ENCODE assay signal across 25 cellular contexts in genomic region chr21:44000360-44000759, GRCh38. TPM values are rescaled to one million over a fixed set of nuclear protein-coding genes. Genes with fewer than 3 reads are reported as not detected.
DNase-seq lines count a peak whose midpoint lies in the region; ATAC-seq and TF ChIP-seq lines count a peak whose summit lies in the region.
"Had no signal": no experiment of that assay in that cellular context is flagged by ENCODE, and none has a peak within 500 bp of the region (broad histone marks: within the 10 kb centered on the region; RNA-seq: fewer than 3 reads in every experiment).

No MANE protein-coding gene starts in this region.

- no peaks in the 10 kb centered on the region for H3K36me3 ChIP-seq in left ventricle myocardium inferior
- no peaks in the 10 kb centered on the region for H3K36me3 ChIP-seq in neuronal stem cell (replicated peaks in 1 of 2; ENCODE audit: control insufficient read depth in 2 of 2, insufficient read depth in 2 of 2, low read length in 2 of 2)
- H3K36me3 ChIP-seq: adrenal gland, breast epithelium, ovary, tibial artery had no signal

- H2BK5ac ChIP-seq in neuronal stem cell (ENCODE audit: low read length) = no peak overlapping the region

- H3K4ac ChIP-seq in neuronal stem cell (ENCODE audit: low read length) = no peak overlapping the region

- WGBS in neuronal stem cell (ENCODE audit: extremely low coverage in 2 of 2, insufficient read length in 2 of 2, insufficient replicate concordance in 1 of 2), 2 donors = no CpG with 5 or more reads among the region's 7 CpGs

- no peak overlapping the region for H4K91ac ChIP-seq in neuronal stem cell (ENCODE audit: low read depth, low read length, poor library complexity)

- no peak overlapping the region for H3K27ac Mint-ChIP-seq in activated naive CD4-positive, alpha-beta T cell treated with anti-CD3 and anti-CD28 coated beads for 36 hours
- no peak overlapping the region for H3K27ac Mint-ChIP-seq in CD4-positive, alpha-beta T cell
- H3K27ac Mint-ChIP-seq: dendritic cell treated with granulocyte-macrophage colony-stimulating factor and Interleukin-4, amounts not matched to agents 40 ng/mL and 50 ng/mL, for 4 days; naive thymus-derived CD8-positive, alpha-beta T cell had no signal

- H3K4me3 ChIP-seq in left ventricle myocardium inferior (no peak overlapping the region), neuronal stem cell (ENCODE audit: low read length in 2 of 2) (no peak overlapping the region)
- H3K4me3 ChIP-seq: adrenal gland, breast epithelium, ovary, PC-9, tibial artery had no signal

- H3K4me1 Mint-ChIP-seq in activated naive CD4-positive, alpha-beta T cell treated with anti-CD3 and anti-CD28 coated beads for 36 hours (ENCODE audit: low read depth) = no peaks in the 10 kb centered on the region
- H3K4me1 Mint-ChIP-seq in CD4-positive, alpha-beta T cell (ENCODE audit: low read depth) = no peaks in the 10 kb centered on the region
- H3K4me1 Mint-ChIP-seq: naive thymus-derived CD8-positive, alpha-beta T cell had no signal

- no peak overlapping the region for H2AK5ac ChIP-seq in neuronal stem cell (ENCODE audit: low read depth, low read length)

- H3K4me2 ChIP-seq in neuronal stem cell (ENCODE audit: insufficient read depth, low read length, poor library complexity, severe bottlenecking) = no peak overlapping the region
- H3K4me2 ChIP-seq: KMS-11, PC-9 had no signal

- H3K9me3 Mint-ChIP-seq in activated naive CD4-positive, alpha-beta T cell treated with anti-CD3 and anti-CD28 coated beads for 36 hours = no peaks in the 10 kb centered on the region
- no peaks in the 10 kb centered on the region for H3K9me3 Mint-ChIP-seq in CD4-positive, alpha-beta T cell
- H3K9me3 Mint-ChIP-seq: dendritic cell treated with granulocyte-macrophage colony-stimulating factor and Interleukin-4, amounts not matched to agents 40 ng/mL and 50 ng/mL, for 4 days; naive thymus-derived CD8-positive, alpha-beta T cell had no signal

- TF ChIP-seq CTCF in left ventricle myocardium inferior (IDR thresholded peaks at IDR 0.05; ENCODE audit: borderline replicate concordance) = no peak
- no peak for TF ChIP-seq CTCF in CD4-positive, alpha-beta T cell (IDR thresholded peaks at IDR 0.05)

- no peaks in the 10 kb centered on the region for H3K27me3 Mint-ChIP-seq in activated naive CD4-positive, alpha-beta T cell treated with anti-CD3 and anti-CD28 coated beads for 36 hours (ENCODE audit: low read depth)
- H3K27me3 Mint-ChIP-seq in CD4-positive, alpha-beta T cell = no peaks in the 10 kb centered on the region

- H3K4me3 Mint-ChIP-seq in activated naive CD4-positive, alpha-beta T cell treated with anti-CD3 and anti-CD28 coated beads for 36 hours = no peak overlapping the region
- no peak overlapping the region for H3K4me3 Mint-ChIP-seq in CD4-positive, alpha-beta T cell
- H3K4me3 Mint-ChIP-seq: dendritic cell treated with granulocyte-macrophage colony-stimulating factor and Interleukin-4, amounts not matched to agents 40 ng/mL and 50 ng/mL, for 4 days; naive thymus-derived CD8-positive, alpha-beta T cell had no signal

- no peaks in the 10 kb centered on the region for H3K4me1 ChIP-seq in left ventricle myocardium inferior
- H3K4me1 ChIP-seq in neuronal stem cell (ENCODE audit: control insufficient read depth in 2 of 2, insufficient read depth in 1 of 2, low read depth in 1 of 2, low read length in 2 of 2) = peaks cover 0 to 2% of the 10 kb centered on the region in 2 donors
- H3K4me1 ChIP-seq: adrenal gland, breast epithelium had no signal

- H2BK12ac ChIP-seq in neuronal stem cell (ENCODE audit: low read length) = no peak overlapping the region

- peak overlapping the region; percentile 48 for H2AFZ ChIP-seq in neuronal stem cell (ENCODE audit: low read length)
- H2AFZ ChIP-seq: PC-9 had no signal

- no peak overlapping the region for H2BK120ac ChIP-seq in neuronal stem cell (ENCODE audit: low read depth, low read length)

- no peak overlapping the region for H3K27ac ChIP-seq in left ventricle myocardium inferior (replicated peaks)
- H3K27ac ChIP-seq in neuronal stem cell (replicated peaks; ENCODE audit: low read length) = no peak overlapping the region
- no peak overlapping the region for H3K27ac ChIP-seq in CD4-positive, alpha-beta T cell (ENCODE audit: low read depth, low read length)
- H3K27ac ChIP-seq: adrenal gland, breast epithelium, KMS-11, ovary, PC-9, tibial artery had no signal

- H3K9ac ChIP-seq in neuronal stem cell (ENCODE audit: low read depth, low read length, poor library complexity) = no peak overlapping the region
- H3K9ac ChIP-seq: KMS-11 had no signal

- H3K27me3 ChIP-seq in left ventricle myocardium inferior (ENCODE audit: low read depth) (no peaks in the 10 kb centered on the region), neuronal stem cell (ENCODE audit: control insufficient read depth in 3 of 3, insufficient read depth in 3 of 3, low read depth in 1 of 3, low read length in 3 of 3) (peaks cover 0 to 2% (median 2%) of the 10 kb centered on the region in 3 experiments)
- no peaks in the 10 kb centered on the region for H3K27me3 ChIP-seq in CD4-positive, alpha-beta T cell (ENCODE audit: control insufficient read depth, insufficient read depth, low read length)
- H3K27me3 ChIP-seq: adrenal gland, breast epithelium, ovary had no signal

- ATAC-seq in Right ventricle myocardium superior (ENCODE audit: poor library complexity) (no peak), GM21723 (IDR thresholded peaks at IDR 0.05; ENCODE audit: unreplicated experiment) (no peak)
- no peak for ATAC-seq in CD4-positive, alpha-beta T cell (ENCODE audit: poor library complexity)
- ATAC-seq: naive thymus-derived CD8-positive, alpha-beta T cell; stimulated activated naive CD8-positive, alpha-beta T cell treated with anti-CD3 and anti-CD28 coated beads, Interleukin-15, Interleukin-2, amounts not matched to agents 100 U/mL and 50 U/mL, for 24 hours had no signal

- H3K9me3 ChIP-seq in left ventricle myocardium inferior (replicated peaks) = no peaks in the 10 kb centered on the region
- peaks cover 0 to 2% of the 10 kb centered on the region in 2 donors for H3K9me3 ChIP-seq in neuronal stem cell (replicated peaks in 1 of 2; ENCODE audit: control insufficient read depth in 2 of 2, insufficient read depth in 1 of 2, low read depth in 1 of 2, low read length in 2 of 2)
- H3K9me3 ChIP-seq in CD4-positive, alpha-beta T cell (ENCODE audit: control insufficient read depth, low read length) = no peaks in the 10 kb centered on the region
- H3K9me3 ChIP-seq: adrenal gland, breast epithelium, ovary, tibial artery had no signal

- DNase-seq in Right ventricle myocardium superior (peak; percentile 39), left ventricle myocardium inferior (no peak), head of caudate nucleus (peak; percentile 66 to 94 (median 87)), neuronal stem cell (ENCODE audit: low spot score) (no peak), NCI-H1694 (lab: John Stamatoyannopoulos, UW) (no peak)
- no peak for DNase-seq in activated naive CD4-positive, alpha-beta T cell treated with anti-CD3 and anti-CD28 coated beads for 36 hours
- no peak for DNase-seq in CD4-positive, alpha-beta T cell
- DNase-seq: 8988T; activated CD4-positive, CD25-positive, alpha-beta regulatory T cell treated with anti-CD3 and anti-CD28 coated beads, Interleukin-2, amount 50 U/mL, for 72 hours; adrenal gland; DMS79; naive thymus-derived CD8-positive, alpha-beta T cell; NCI-H1436; NCI-H524 treated with DMSO at 0.1 percent for 48 hours; NK-92 treated with Interleukin-12 subunit alpha and Interleukin-12 subunit beta, amount 100 ng/mL, for 24 hours; PC-9; SIG-M5; stimulated activated naive CD8-positive, alpha-beta T cell treated with anti-CD3 and anti-CD28 coated beads, Interleukin-15, Interleukin-2, amounts not matched to agents 100 U/mL and 50 U/mL, for 24 hours; SW 1271; tibial artery had no signal

- intact Hi-C loops in Right ventricle myocardium superior (cut with DNase I) = no loop called here
- intact Hi-C loops in left ventricle myocardium inferior (cut with micrococcal nuclease) = no loop called here
- intact Hi-C loops in head of caudate nucleus (cut with DNase I) = no loop called here
- intact Hi-C loops in activated naive CD4-positive, alpha-beta T cell treated with anti-CD3 and anti-CD28 coated beads for 36 hours (cut with micrococcal nuclease) = no loop called here
- intact Hi-C loops in CD4-positive, alpha-beta T cell (cut with DNase I, micrococcal nuclease) = no loop called here

- no peak overlapping the region for H3K23ac ChIP-seq in neuronal stem cell (ENCODE audit: low read depth, low read length, poor library complexity)

- H2BK15ac ChIP-seq in neuronal stem cell (ENCODE audit: low read length) = no peak overlapping the region

- no peak overlapping the region for H3K18ac ChIP-seq in neuronal stem cell (ENCODE audit: low read length)

- H4K8ac ChIP-seq in neuronal stem cell (ENCODE audit: low read depth, low read length) = no peak overlapping the region

- no peaks in the 10 kb centered on the region for H3K36me3 Mint-ChIP-seq in activated naive CD4-positive, alpha-beta T cell treated with anti-CD3 and anti-CD28 coated beads for 36 hours (ENCODE audit: low read depth)
- no peaks in the 10 kb centered on the region for H3K36me3 Mint-ChIP-seq in CD4-positive, alpha-beta T cell (ENCODE audit: low read depth)
- H3K36me3 Mint-ChIP-seq: naive thymus-derived CD8-positive, alpha-beta T cell had no signal

- CTCF ChIA-PET in activated naive CD4-positive, alpha-beta T cell treated with anti-CD3 and anti-CD28 coated beads for 36 hours (lab: Charles Lee) = interaction anchor here (1.3 kb wide), 1 partner anchor 188 kb away, joined by 3 read pairs; no protein-coding TSS in a partner anchor
- CTCF ChIA-PET in CD4-positive, alpha-beta T cell (lab: Charles Lee) = no interaction called here

- no peak overlapping the region for H3K14ac ChIP-seq in neuronal stem cell (ENCODE audit: low read length)

- POLR2A ChIA-PET in CD4-positive, alpha-beta T cell (lab: Charles Lee) = no interaction called here

- H3K79me1 ChIP-seq in neuronal stem cell (ENCODE audit: low read depth, low read length) = no peaks in the 10 kb centered on the region

RNA-seq across cellular contexts. Expression of gene TRAPPC10, which starts 11.7 kb away (rescaled TPM):
- total RNA-seq in Right ventricle myocardium superior = 20.3 TPM
- total RNA-seq in left ventricle myocardium inferior = 21.4 TPM
- 11.6 TPM for polyA plus RNA-seq in neuronal stem cell (2013, experiment 1 of 2)
- 12.2 TPM for polyA plus RNA-seq in neuronal stem cell (2013, experiment 2 of 2)
- total RNA-seq in activated naive CD4-positive, alpha-beta T cell treated with anti-CD3 and anti-CD28 coated beads for 36 hours = 10 to 100 TPM; 37.1 to 38.6 TPM
- total RNA-seq in CD4-positive, alpha-beta T cell = 100 to 1,000 TPM in 1 of 2 experiments, 10 to 100 TPM in 1; 98.1 to 101 TPM

Comparison
In these comparisons a context has a peak if more than half of its experiments do, and no peak if none do; other contexts are left out.
1. DNase-seq: peak in Right ventricle myocardium superior (single experiment) and head of caudate nucleus (42 of 42); none in left ventricle myocardium inferior (single experiment), neuronal stem cell (single experiment), activated naive CD4-positive, alpha-beta T cell treated with anti-CD3 and anti-CD28 coated beads for 36 hours (single experiment), CD4-positive, alpha-beta T cell (0 of 10) and NCI-H1694 (single experiment).